Comparison of ENCODE assay signal across 22 cellular contexts in the genomic region with DNA sequence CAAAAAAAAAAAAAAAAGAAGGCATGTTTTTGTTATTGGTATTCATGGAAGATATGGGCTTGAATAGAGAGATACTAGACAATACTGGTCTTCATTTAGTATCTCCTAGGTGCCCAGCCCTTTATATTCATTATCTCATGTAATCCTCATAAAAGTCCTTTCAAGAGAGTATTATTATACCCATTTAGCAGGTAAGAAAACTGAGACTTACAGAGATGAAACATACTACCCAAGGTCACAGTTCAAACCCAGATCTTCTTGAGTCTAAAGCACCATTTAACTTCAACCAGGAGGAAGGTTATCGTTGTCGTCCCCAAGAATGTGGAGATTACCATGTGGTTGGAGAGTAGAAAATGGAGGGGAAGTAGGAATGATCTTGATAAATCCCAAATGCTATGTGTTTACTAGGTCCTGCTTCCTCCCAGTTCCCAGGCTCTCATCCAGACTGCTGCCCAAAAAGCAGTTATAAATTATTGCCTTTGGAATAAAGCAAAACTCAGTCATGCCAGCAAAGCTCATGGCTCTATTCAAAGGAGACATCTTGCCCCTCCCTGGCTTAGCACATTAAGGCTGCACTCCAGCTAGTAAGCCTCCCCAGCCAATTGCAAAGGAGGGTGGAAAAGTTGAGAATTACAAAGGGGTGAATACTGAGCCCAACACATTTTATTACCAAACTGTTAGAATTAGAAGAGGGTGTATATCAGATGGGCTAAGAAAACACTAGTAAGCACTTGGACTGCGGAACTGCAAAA.
A peak's percentile ranks its signal among the peaks of the same experiment; 100 is the strongest.
DNase-seq lines count a peak whose midpoint lies in the region; FAIRE-seq and TF ChIP-seq lines count a peak whose summit lies in the region.
"Had no signal": no experiment of that assay in that cellular context is flagged by ENCODE, and none has a peak within 500 bp of the region (broad histone marks: within the 10 kb centered on the region; RNA-seq: fewer than 3 reads in every experiment).

No MANE protein-coding gene starts in this region.

- H3K4me1 ChIP-seq in hepatocyte (ENCODE audit: insufficient read depth), result peaks cover 5% of the 10 kb centered on the region
- H3K4me1 ChIP-seq in sigmoid colon, result peaks cover 0 to 29% (median 10%) of the 10 kb centered on the region in 4 donors
- no peaks in the 10 kb centered on the region for H3K4me1 ChIP-seq in HAP-1

- intact Hi-C loops in activated T-helper 2 cell treated with anti-CD3 and anti-CD28 coated beads, Interferon-gamma antibody, Interleukin-2, Interleukin-4, amounts not matched to agents 10 μg/mL and 5 μg/mL and 100 μg/mL, durations not matched to agents 14 hours and 24 hours and 36 hours (cut with micrococcal nuclease), result loop anchor here (5.0 kb wide), 1 partner anchor 92 kb away; no protein-coding TSS in a partner anchor
- intact Hi-C loops in sigmoid colon (cut with DNase I), result no loop called here

- TF ChIP-seq EP300 in sigmoid colon (IDR thresholded peaks at IDR 0.05), result peak in 1 of 4 donors; percentile 8

- H3K4me1 Mint-ChIP-seq in activated T-helper 2 cell treated with anti-CD3 and anti-CD28 coated beads, Interferon-gamma antibody, Interleukin-2, Interleukin-4, amounts not matched to agents 10 μg/mL and 5 μg/mL and 100 μg/mL, durations not matched to agents 14 hours and 24 hours and 36 hours (ENCODE audit: low read depth), result peaks cover 70% of the 10 kb centered on the region

- peaks cover 11% of the 10 kb centered on the region for H3K36me3 Mint-ChIP-seq in activated T-helper 2 cell treated with anti-CD3 and anti-CD28 coated beads, Interferon-gamma antibody, Interleukin-2, Interleukin-4, amounts not matched to agents 10 μg/mL and 5 μg/mL and 100 μg/mL, durations not matched to agents 14 hours and 24 hours and 36 hours (ENCODE audit: low read depth)
- H3K36me3 Mint-ChIP-seq: brain, type B pancreatic cell had no signal

- 60% methylated on average over 3 of the region's 3 CpGs for WGBS in hepatocyte (ENCODE audit: low lambda C conversion rate, missing lambda C conversion rate)
- WGBS in sigmoid colon, 2 donors, result 72 to 77% methylated on average over 3 of the region's 3 CpGs

- no peak overlapping the region for H3K27ac ChIP-seq in hepatocyte
- H3K27ac ChIP-seq in sigmoid colon, result peak overlapping the region in 2 of 4 donors; percentile 37 to 45
- H3K27ac ChIP-seq: left ventricle myocardium inferior had no signal

- H3K9me3 ChIP-seq in hepatocyte (ENCODE audit: low read depth), result no peaks in the 10 kb centered on the region
- H3K9me3 ChIP-seq in sigmoid colon, result no peaks in the 10 kb centered on the region
- H3K9me3 ChIP-seq in HAP-1, result no peaks in the 10 kb centered on the region
- H3K9me3 ChIP-seq: mucosa of descending colon had no signal

- H2AFZ ChIP-seq in hepatocyte, result no peak overlapping the region

- TF ChIP-seq CTCF in hepatocyte (IDR thresholded peaks at IDR 0.05; ENCODE audit: poor library complexity), result no peak
- no peak for TF ChIP-seq CTCF in sigmoid colon (IDR thresholded peaks at IDR 0.05)

- H3K9me2 ChIP-seq in hepatocyte (replicated peaks; ENCODE audit: insufficient read depth), result no peaks in the 10 kb centered on the region

- H3K27me3 Mint-ChIP-seq in activated T-helper 2 cell treated with anti-CD3 and anti-CD28 coated beads, Interferon-gamma antibody, Interleukin-2, Interleukin-4, amounts not matched to agents 10 μg/mL and 5 μg/mL and 100 μg/mL, durations not matched to agents 14 hours and 24 hours and 36 hours (ENCODE audit: low read depth), result peaks cover 2% of the 10 kb centered on the region
- H3K27me3 Mint-ChIP-seq: activated T-cell treated with anti-CD3 and anti-CD28 coated beads, Interleukin-2, amount 50 U/mL, for 24 hours; brain had no signal

- H3K4me3 Mint-ChIP-seq in activated T-helper 2 cell treated with anti-CD3 and anti-CD28 coated beads, Interferon-gamma antibody, Interleukin-2, Interleukin-4, amounts not matched to agents 10 μg/mL and 5 μg/mL and 100 μg/mL, durations not matched to agents 14 hours and 24 hours and 36 hours (ENCODE audit: low read depth), result no peak overlapping the region
- H3K4me3 Mint-ChIP-seq: activated T-cell treated with anti-CD3 and anti-CD28 coated beads, Interleukin-2, amount 50 U/mL, for 24 hours; B cell; brain; H9; type B pancreatic cell had no signal

- H3K4me3 ChIP-seq in hepatocyte (no peak overlapping the region), sigmoid colon (no peak overlapping the region), HAP-1 (no peak overlapping the region)
- H3K4me3 ChIP-seq: left ventricle myocardium inferior, mucosa of descending colon had no signal

- FAIRE-seq in GM19239 (lab: Jason Lieb, UNC), result peak; percentile 55
- FAIRE-seq: endothelial cell of umbilical vein had no signal

- no peaks in the 10 kb centered on the region for H3K36me3 ChIP-seq in hepatocyte (replicated peaks; ENCODE audit: insufficient read depth, low read depth)
- H3K36me3 ChIP-seq in sigmoid colon, result no peaks in the 10 kb centered on the region
- H3K36me3 ChIP-seq in HAP-1 (replicated peaks), result no peaks in the 10 kb centered on the region
- H3K36me3 ChIP-seq: left ventricle myocardium inferior had no signal

- no peaks in the 10 kb centered on the region for H4K20me1 ChIP-seq in hepatocyte (ENCODE audit: insufficient read depth, poor library complexity, severe bottlenecking)

- in situ Hi-C loops in HAP-1 (cut with MboI; ENCODE audit: low sequenced_read_pairs), result no loop called here

- TF ChIP-seq POLR2A in sigmoid colon (IDR thresholded peaks at IDR 0.05), result no peak

- H3K27me3 ChIP-seq in hepatocyte, result no peaks in the 10 kb centered on the region
- no peaks in the 10 kb centered on the region for H3K27me3 ChIP-seq in sigmoid colon
- no peaks in the 10 kb centered on the region for H3K27me3 ChIP-seq in HAP-1 (ENCODE audit: low read depth)

- no peak for DNase-seq in GM19239 (ENCODE audit: insufficient read length, low spot score)
- no peak for DNase-seq in activated T-helper 2 cell treated with anti-CD3 and anti-CD28 coated beads, Interferon-gamma antibody, Interleukin-2, Interleukin-4, amounts not matched to agents 10 μg/mL and 5 μg/mL and 100 μg/mL, durations not matched to agents 14 hours and 24 hours and 36 hours (ENCODE audit: low spot score)
- peak; percentile 11 for DNase-seq in hepatocyte (ENCODE audit: low spot score)
- peak; percentile 74 for DNase-seq in sigmoid colon
- no peak for DNase-seq in HAP-1 (ENCODE audit: low spot score in 2 of 2)
- no peak for DNase-seq in anterior cingulate cortex (lab: John Stamatoyannopoulos, UW)
- no peak for DNase-seq in activated effector memory CD4-positive, alpha-beta T cell treated with anti-CD3 and anti-CD28 coated beads, Interleukin-2, amount 50 U/mL, for 16 hours
- no peak for DNase-seq in NCI-H2196 treated with DMSO at 0.1 percent for 48 hours (lab: John Stamatoyannopoulos, UW; ENCODE audit: unreplicated experiment)
- DNase-seq: activated CD4-positive, alpha-beta T cell treated with anti-CD3 and anti-CD28 coated beads, Interleukin-2, amount 50 U/mL, for 4 hours; activated naive CD4-positive, alpha-beta T cell treated with anti-CD3 and anti-CD28 coated beads, Interleukin-2, amount 50 U/mL, for 16 hours; activated T-cell treated with anti-CD3 and anti-CD28 coated beads, Interleukin-2, amount 50 U/mL, for 24 hours; Calu3; H9; left ventricle myocardium inferior; mucosa of descending colon; NCI-H1436; NCI-H2171; stimulated activated naive CD4-positive, alpha-beta T cell treated with Interleukin-2 at 50 U/mL for 16 hours had no signal

- H3K4me2 ChIP-seq in hepatocyte, result no peak overlapping the region

- no peaks in the 10 kb centered on the region for H3K79me2 ChIP-seq in hepatocyte

- peaks cover 18% of the 10 kb centered on the region for H3K9me3 Mint-ChIP-seq in activated T-helper 2 cell treated with anti-CD3 and anti-CD28 coated beads, Interferon-gamma antibody, Interleukin-2, Interleukin-4, amounts not matched to agents 10 μg/mL and 5 μg/mL and 100 μg/mL, durations not matched to agents 14 hours and 24 hours and 36 hours
- H3K9me3 Mint-ChIP-seq: brain, H9 had no signal

- peak overlapping the region; percentile 61 for H3K27ac Mint-ChIP-seq in activated T-helper 2 cell treated with anti-CD3 and anti-CD28 coated beads, Interferon-gamma antibody, Interleukin-2, Interleukin-4, amounts not matched to agents 10 μg/mL and 5 μg/mL and 100 μg/mL, durations not matched to agents 14 hours and 24 hours and 36 hours
- H3K27ac Mint-ChIP-seq: activated T-cell treated with anti-CD3 and anti-CD28 coated beads, Interleukin-2, amount 50 U/mL, for 24 hours; B cell; type B pancreatic cell had no signal

Comparison
In these comparisons a context has a peak if more than half of its experiments do, and no peak if none do; other contexts are left out.
1. DNase-seq: peak in hepatocyte (single experiment) and sigmoid colon (single experiment); none in GM19239 (single experiment), activated T-helper 2 cell treated with anti-CD3 and anti-CD28 coated beads, Interferon-gamma antibody, Interleukin-2, Interleukin-4, amounts not matched to agents 10 μg/mL and 5 μg/mL and 100 μg/mL, durations not matched to agents 14 hours and 24 hours and 36 hours (single experiment), HAP-1 (0 of 2), anterior cingulate cortex (0 of 58), activated effector memory CD4-positive, alpha-beta T cell treated with anti-CD3 and anti-CD28 coated beads, Interleukin-2, amount 50 U/mL, for 16 hours (single experiment) and NCI-H2196 treated with DMSO at 0.1 percent for 48 hours (single experiment).